ENCODE assay signal across 8 cellular contexts in genomic region chr3:194682651-194683310, GRCh38. TPM values are rescaled to one million over a fixed set of nuclear protein-coding genes. Genes with fewer than 3 reads are reported as not detected.
DNase-seq lines count a peak whose midpoint lies in the region; ATAC-seq and TF ChIP-seq lines count a peak whose summit lies in the region.

No MANE protein-coding gene starts in this region.

- H3K4me1 ChIP-seq in H9 (ENCODE audit: insufficient read depth, low read length) = no peaks in the 10 kb centered on the region
- no peaks in the 10 kb centered on the region for H3K4me1 ChIP-seq in aorta (ENCODE audit: control insufficient read depth in 1 of 2, insufficient read depth in 2 of 2, low read length in 2 of 2)

- H2BK5ac ChIP-seq in H9 (ENCODE audit: insufficient read length, low read length) = no peak overlapping the region

- no peak overlapping the region for H3K4ac ChIP-seq in H9 (ENCODE audit: low read depth, low read length)

- H3K36me3 ChIP-seq in aorta (ENCODE audit: control insufficient read depth in 1 of 2, insufficient read depth in 2 of 2, low read length in 1 of 2) = no peaks in the 10 kb centered on the region

- H3K27me3 Mint-ChIP-seq in H9 (ENCODE audit: low read depth) (peaks cover 51% of the 10 kb centered on the region), glutamatergic neuron (ENCODE audit: unreplicated experiment) (peaks cover 11% of the 10 kb centered on the region)
- H3K27me3 Mint-ChIP-seq in activated naive CD4-positive, alpha-beta T cell treated with anti-CD3 and anti-CD28 coated beads, Interleukin-2, amount 50 U/mL, for 24 hours = peaks cover 5% of the 10 kb centered on the region

- no peak overlapping the region for H3K23ac ChIP-seq in H9 (ENCODE audit: insufficient read length, low read depth, low read length)

- H4K20me1 ChIP-seq in H9 (ENCODE audit: control insufficient read depth, insufficient read depth, insufficient read length) = no peaks in the 10 kb centered on the region

- no peak overlapping the region for H3T11ph ChIP-seq in H9 (ENCODE audit: low read length)

- DNase-seq in DMS79 (lab: John Stamatoyannopoulos, UW) (peak; percentile 85), H9 (peak; percentile 81), NCI-H1105 treated with DMSO at 0.1 percent for 48 hours (lab: John Stamatoyannopoulos, UW) (peak; percentile 89), SK-N-DZ (ENCODE audit: low spot score) (peak; percentile 83), glutamatergic neuron (peak; percentile 73), posterior vena cava (ENCODE audit: low spot score) (peak; percentile 83), aorta (peak; percentile 71 to 86)

- no peak overlapping the region for H4K8ac ChIP-seq in H9 (replicated peaks; ENCODE audit: insufficient read length, low read depth, low read length)

- TF ChIP-seq CTCF in H9 (conservative IDR thresholded peaks at IDR 0.05) (peak; percentile 93), glutamatergic neuron (IDR thresholded peaks at IDR 0.05; ENCODE audit: partially characterized antibody, unreplicated experiment) (peak; percentile 77)

- H2AFZ ChIP-seq in H9 (ENCODE audit: low read length) = no peak overlapping the region

- no peak overlapping the region for H3K14ac ChIP-seq in H9 (ENCODE audit: insufficient read depth, low read length)

- H4K5ac ChIP-seq in H9 (ENCODE audit: insufficient read length, low read depth, low read length) = no peak overlapping the region

- H3K18ac ChIP-seq in H9 (ENCODE audit: insufficient read length, low read depth, low read length) = no peak overlapping the region

- no peak overlapping the region for H2BK12ac ChIP-seq in H9 (ENCODE audit: insufficient read length, low read depth, low read length)

- H3K9me3 ChIP-seq in H9 (ENCODE audit: control insufficient read depth, low read depth, low read length) (no peaks in the 10 kb centered on the region), aorta (ENCODE audit: control insufficient read depth, low read length) (no peaks in the 10 kb centered on the region)

- no peak overlapping the region for H2AK5ac ChIP-seq in H9 (ENCODE audit: insufficient read length, low read length)

- no peak overlapping the region for H4K91ac ChIP-seq in H9 (ENCODE audit: insufficient read length, low read depth, low read length)

- H3K27ac ChIP-seq in H9 (ENCODE audit: insufficient read length, low read depth, low read length) (no peak overlapping the region), aorta (ENCODE audit: low read depth in 1 of 2, low read length in 2 of 2) (no peak overlapping the region)

- H3K4me3 Mint-ChIP-seq in H9 = no peak overlapping the region
- H3K4me3 Mint-ChIP-seq in activated naive CD4-positive, alpha-beta T cell treated with anti-CD3 and anti-CD28 coated beads, Interleukin-2, amount 50 U/mL, for 24 hours = no peak overlapping the region
- H3K4me3 Mint-ChIP-seq in glutamatergic neuron (ENCODE audit: unreplicated experiment) = no peak overlapping the region

- H3K4me1 Mint-ChIP-seq in H9 (peaks cover 8 to 15% of the 10 kb centered on the region in 2 experiments), glutamatergic neuron (ENCODE audit: low read depth, unreplicated experiment) (peaks cover 5% of the 10 kb centered on the region)
- H3K4me1 Mint-ChIP-seq in activated naive CD4-positive, alpha-beta T cell treated with anti-CD3 and anti-CD28 coated beads, Interleukin-2, amount 50 U/mL, for 24 hours = peaks cover 41% of the 10 kb centered on the region

- no peaks in the 10 kb centered on the region for H3K79me1 ChIP-seq in H9 (ENCODE audit: insufficient read depth, low read depth, low read length, poor library complexity, severe bottlenecking)

- no peak overlapping the region for H3K9ac ChIP-seq in H9 (ENCODE audit: extremely low read depth, insufficient read length, low read length)

- no peaks in the 10 kb centered on the region for H3K36me3 Mint-ChIP-seq in H9 (ENCODE audit: insufficient read depth in 1 of 3, low read depth in 3 of 3)
- no peaks in the 10 kb centered on the region for H3K36me3 Mint-ChIP-seq in activated naive CD4-positive, alpha-beta T cell treated with anti-CD3 and anti-CD28 coated beads, Interleukin-2, amount 50 U/mL, for 24 hours
- H3K36me3 Mint-ChIP-seq in glutamatergic neuron (ENCODE audit: unreplicated experiment) = no peaks in the 10 kb centered on the region

- H3K4me3 ChIP-seq in aorta (ENCODE audit: low read length in 2 of 2) = no peak overlapping the region

- H3K27ac Mint-ChIP-seq in H9 = no peak overlapping the region
- peak overlapping the region; percentile 55 for H3K27ac Mint-ChIP-seq in activated naive CD4-positive, alpha-beta T cell treated with anti-CD3 and anti-CD28 coated beads, Interleukin-2, amount 50 U/mL, for 24 hours
- H3K27ac Mint-ChIP-seq in glutamatergic neuron (ENCODE audit: unreplicated experiment) = no peak overlapping the region

- no CpG with 5 or more reads among the region's 15 CpGs for WGBS in H9 (ENCODE audit: extremely low coverage, insufficient read length, low lambda C conversion rate)
- WGBS in aorta, 2 donors = 36 to 37% methylated on average over 15 of the region's 15 CpGs

- peaks cover 20% of the 10 kb centered on the region for H3K23me2 ChIP-seq in H9 (ENCODE audit: insufficient read length, low read depth, low read length, poor library complexity, severe bottlenecking)

- no peak overlapping the region for H2BK15ac ChIP-seq in H9 (ENCODE audit: low read depth, low read length)

- peak; percentile 81 for ATAC-seq in aorta (ENCODE audit: low FRiP score)

- H3K79me2 ChIP-seq in H9 (ENCODE audit: insufficient read depth, low read length) = no peaks in the 10 kb centered on the region

- no peak overlapping the region for H2BK20ac ChIP-seq in H9 (ENCODE audit: low read depth, low read length, poor library complexity, severe bottlenecking)

- H2BK120ac ChIP-seq in H9 (ENCODE audit: low read depth, low read length, poor library complexity, severe bottlenecking) = no peak overlapping the region

- H3K9me3 Mint-ChIP-seq in H9 (no peaks in the 10 kb centered on the region; a peak in 1 of 5 replicates), glutamatergic neuron (ENCODE audit: unreplicated experiment) (peaks cover 17% of the 10 kb centered on the region)
- no peaks in the 10 kb centered on the region for H3K9me3 Mint-ChIP-seq in activated naive CD4-positive, alpha-beta T cell treated with anti-CD3 and anti-CD28 coated beads, Interleukin-2, amount 50 U/mL, for 24 hours

- H3K56ac ChIP-seq in H9 (ENCODE audit: insufficient read length, low read depth, low read length) = no peak overlapping the region

- H3K4me2 ChIP-seq in H9 (ENCODE audit: insufficient read depth, insufficient read length, low read length) = no peak overlapping the region

- H3K27me3 ChIP-seq in H9 (ENCODE audit: insufficient read depth, low read length) (peaks cover 22% of the 10 kb centered on the region; the same call in 1 of the 2 replicates), aorta (ENCODE audit: control insufficient read depth in 1 of 2, insufficient read depth in 2 of 2, low read length in 1 of 2) (peaks cover 0 to 1% of the 10 kb centered on the region in 2 donors)

- intact Hi-C loops in posterior vena cava (cut with DNase I) = loop anchor here in 1 of 2 donors (2.0 to 10.0 kb wide), 3 partner anchors 192 to 842 kb away; no protein-coding TSS in a partner anchor
- intact Hi-C loops in aorta (cut with DNase I) = loop anchor here (1.0 to 10.0 kb wide), 7 partner anchors 292 to 840 kb away; no protein-coding TSS in a partner anchor

RNA-seq across cellular contexts. Expression of gene FAM43A, which starts 2.9 kb away (rescaled TPM):
- total RNA-seq in H9 (2021) = 2.4 and 2.7 TPM in 2 replicates
- polyA plus RNA-seq in SK-N-DZ (2014; cell fraction: cytosol; rRNA removed) = 0.48 and 1.1 TPM in 2 replicates
- 1.2 and 2.2 TPM in 2 replicates for polyA plus RNA-seq in SK-N-DZ (2014; cell fraction: nucleus; rRNA removed)
- total RNA-seq in glutamatergic neuron (ENCODE audit: unreplicated experiment) = 21.6 TPM
- total RNA-seq in posterior vena cava = 10 to 100 TPM; 11.4 to 12.4 TPM
- total RNA-seq in aorta = 10 to 100 TPM in 1 of 2 donors, 1 to 10 TPM in 1; 8.4 to 19.4 TPM
- 1 to 10 TPM; 1.4 to 1.9 TPM for polyA plus RNA-seq in aorta

RNA-seq across cellular contexts. Expression of gene LSG1, which starts 10.8 kb away (rescaled TPM):
- total RNA-seq in H9 (2021) (59.9 and 63.3 TPM in 2 replicates), glutamatergic neuron (ENCODE audit: unreplicated experiment) (26.5 TPM), posterior vena cava (10 to 100 TPM; 20.7 to 28.5 TPM), aorta (10 to 100 TPM; 27.2 to 31.3 TPM)
- 50.0 and 68.5 TPM in 2 replicates for polyA plus RNA-seq in SK-N-DZ (2014; cell fraction: cytosol; rRNA removed)
- polyA plus RNA-seq in SK-N-DZ (2014; cell fraction: nucleus; rRNA removed) = 98.1 and 109 TPM in 2 replicates
- polyA plus RNA-seq in aorta = 10 to 100 TPM in 1 of 2 donors, 1 to 10 TPM in 1; 8.8 to 22.6 TPM

RNA-seq across cellular contexts. Expression of gene TMEM44, which starts 49.6 kb away (rescaled TPM):
- 16.5 and 19.8 TPM in 2 replicates for total RNA-seq in H9 (2021)
- 11.8 and 21.0 TPM in 2 replicates for polyA plus RNA-seq in SK-N-DZ (2014; cell fraction: cytosol; rRNA removed)
- polyA plus RNA-seq in SK-N-DZ (2014; cell fraction: nucleus; rRNA removed) = 42.9 and 51.7 TPM in 2 replicates
- total RNA-seq in glutamatergic neuron (ENCODE audit: unreplicated experiment) = 35.3 TPM
- total RNA-seq in posterior vena cava = 1 to 10 TPM; 9.2 to 9.4 TPM
- 10 to 100 TPM; 12.1 to 31.5 TPM for total RNA-seq in aorta
- polyA plus RNA-seq in aorta = 10 to 100 TPM in 1 of 2 donors, 1 to 10 TPM in 1; 7.0 to 10.9 TPM
